ENCODE assay signal across 12 cellular contexts in the genomic region with DNA sequence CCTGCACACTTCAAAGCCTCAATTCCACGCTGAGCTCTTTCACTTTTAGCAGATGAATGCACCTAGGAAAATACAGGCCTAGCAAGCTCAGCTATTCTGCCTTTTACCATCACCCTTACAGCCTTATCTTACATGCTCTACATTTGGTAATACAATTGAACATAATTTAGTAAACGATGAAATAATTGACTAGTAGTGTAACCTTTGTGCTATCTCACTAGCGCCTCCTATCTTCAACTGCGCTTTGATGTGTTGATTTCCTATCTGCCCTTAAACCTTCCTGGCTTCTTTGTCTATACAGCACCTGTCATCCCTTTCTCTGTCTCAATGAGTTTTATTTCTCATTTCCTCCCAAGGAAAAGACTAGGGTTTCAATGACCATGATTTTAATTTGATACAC.
DNase-seq lines count a peak whose midpoint lies in the region; ATAC-seq and TF ChIP-seq lines count a peak whose summit lies in the region.
"Had no signal": no experiment of that assay in that cellular context is flagged by ENCODE, and none has a peak within 500 bp of the region (broad histone marks: within the 10 kb centered on the region; RNA-seq: fewer than 3 reads in every experiment).

No MANE protein-coding gene starts in this region.

- ATAC-seq in HG02763 (IDR thresholded peaks at IDR 0.05; ENCODE audit: unreplicated experiment), result peak; percentile 21
- ATAC-seq in left lobe of liver, result no peak
- ATAC-seq: A549, right cardiac atrium had no signal

- no peaks in the 10 kb centered on the region for H3K27me3 Mint-ChIP-seq in neural progenitor cell (ENCODE audit: insufficient read depth, low read depth)
- H3K27me3 Mint-ChIP-seq in immature natural killer cell (ENCODE audit: low read depth in 3 of 3), result no peaks in the 10 kb centered on the region

- peak; percentile 49 for TF ChIP-seq CTCF in neural progenitor cell (IDR thresholded peaks at IDR 0.05)

- H3K27ac ChIP-seq in neural progenitor cell, result no peak overlapping the region
- H3K27ac ChIP-seq: A549, brain microvascular endothelial cell had no signal

- peaks cover 4% of the 10 kb centered on the region for H3K36me3 Mint-ChIP-seq in neural progenitor cell
- peaks cover 0 to 8% (median 0%) of the 10 kb centered on the region in 3 donors for H3K36me3 Mint-ChIP-seq in immature natural killer cell

- H3K27ac Mint-ChIP-seq in neural progenitor cell (peak overlapping the region; percentile 29), immature natural killer cell (no peak overlapping the region)

- no peaks in the 10 kb centered on the region for H3K27me3 ChIP-seq in neural progenitor cell
- H3K27me3 ChIP-seq: brain microvascular endothelial cell had no signal

- peaks cover 15% of the 10 kb centered on the region for H3K4me1 ChIP-seq in neural progenitor cell
- H3K4me1 ChIP-seq: A549 had no signal

- peaks cover 6% of the 10 kb centered on the region for H3K9me3 Mint-ChIP-seq in neural progenitor cell
- peaks cover 2 to 41% (median 19%) of the 10 kb centered on the region in 6 donors for H3K9me3 Mint-ChIP-seq in immature natural killer cell

- H3K4me2 ChIP-seq in neural progenitor cell, result no peak overlapping the region
- H3K4me2 ChIP-seq: A549 had no signal

- no peak overlapping the region for H2AFZ ChIP-seq in neural progenitor cell (replicated peaks)

- no peaks in the 10 kb centered on the region for H3K79me2 ChIP-seq in neural progenitor cell (ENCODE audit: low read depth)

- H3K9ac ChIP-seq in neural progenitor cell, result no peak overlapping the region

- H3K9me3 ChIP-seq in neural progenitor cell (ENCODE audit: low read depth), result no peaks in the 10 kb centered on the region
- H3K9me3 ChIP-seq: A549 had no signal

- no peaks in the 10 kb centered on the region for H3F3A ChIP-seq in neural progenitor cell (ENCODE audit: low read depth)

- no peaks in the 10 kb centered on the region for H4K20me1 ChIP-seq in neural progenitor cell (ENCODE audit: low read depth)

- H3K4me3 ChIP-seq in neural progenitor cell, result no peak overlapping the region
- H3K4me3 ChIP-seq: A549 had no signal

- DNase-seq in NCI-H1436 (lab: John Stamatoyannopoulos, UW) (peak; percentile 7), NCI-H1436 treated with DMSO at 0.1 percent for 48 hours (lab: John Stamatoyannopoulos, UW) (no peak), NAMALWA (ENCODE audit: low spot score) (peak; percentile 6), neural progenitor cell (ENCODE audit: low spot score) (peak; percentile 13), left lobe of liver (ENCODE audit: low spot score) (no peak), NCI-H2196 treated with DMSO at 0.1 percent for 48 hours (lab: John Stamatoyannopoulos, UW; ENCODE audit: unreplicated experiment) (no peak), immature natural killer cell (no peak)
- DNase-seq: brain microvascular endothelial cell, NCI-H2029, right cardiac atrium had no signal

- no peak overlapping the region for H3K4me3 Mint-ChIP-seq in neural progenitor cell
- H3K4me3 Mint-ChIP-seq in immature natural killer cell, result no peak overlapping the region

- H3K4me1 Mint-ChIP-seq in neural progenitor cell, result peaks cover 35% of the 10 kb centered on the region
- H3K4me1 Mint-ChIP-seq in immature natural killer cell, result no peaks in the 10 kb centered on the region

- no peaks in the 10 kb centered on the region for H3K36me3 ChIP-seq in neural progenitor cell
- H3K36me3 ChIP-seq: brain microvascular endothelial cell had no signal

Comparison
In these comparisons a context has a peak if more than half of its experiments do, and no peak if none do; other contexts are left out.
1. DNase-seq: peak in NCI-H1436 (single experiment), NAMALWA (single experiment) and neural progenitor cell (single experiment); none in NCI-H1436 treated with DMSO at 0.1 percent for 48 hours (single experiment), left lobe of liver (single experiment), NCI-H2196 treated with DMSO at 0.1 percent for 48 hours (single experiment) and immature natural killer cell (0 of 3).